In the genomic region with DNA sequence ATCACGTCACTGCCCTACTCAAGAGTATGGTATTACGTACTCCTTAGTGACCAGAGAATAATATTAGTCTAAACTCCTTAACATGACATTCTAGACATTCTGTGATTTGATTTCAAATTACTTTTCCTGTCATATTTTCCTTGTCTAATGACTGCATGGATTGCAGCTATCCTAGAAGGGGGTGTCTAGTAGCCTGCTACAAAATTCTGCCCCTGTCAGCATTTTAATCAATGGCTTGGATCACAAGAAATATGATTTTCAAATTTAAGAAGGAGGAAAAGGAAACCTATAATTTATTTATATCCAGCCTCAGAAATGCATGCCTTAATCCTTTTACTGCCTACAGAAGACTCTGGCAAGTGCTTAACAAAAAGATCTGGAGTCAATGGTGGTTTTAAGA, we compare ENCODE assay signal across 24 cellular contexts.
"Had no signal": no experiment of that assay in that cellular context is flagged by ENCODE, and none has a peak within 500 bp of the region (broad histone marks: within the 10 kb centered on the region; RNA-seq: fewer than 3 reads in every experiment).

No MANE protein-coding gene starts in this region.

- H3K27me3 ChIP-seq: brain microvascular endothelial cell had no signal

- H3K36me3 Mint-ChIP-seq: activated naive CD4-positive, alpha-beta T cell treated with anti-CD3 and anti-CD28 coated beads, Interleukin-2, amount 50 U/mL, for 72 hours had no signal

- H3K27ac Mint-ChIP-seq: activated CD8-positive, alpha-beta T cell treated with anti-CD3 and anti-CD28 coated beads, Interleukin-2, amount 10 ng/mL, durations not matched to agents 7 days and 5 days; activated naive CD4-positive, alpha-beta T cell treated with anti-CD3 and anti-CD28 coated beads, Interleukin-2, amount 50 U/mL, for 72 hours; activated naive CD8-positive, alpha-beta T cell treated with anti-CD3 and anti-CD28 coated beads, Interleukin-2, amount 50 U/mL, for 24 hours; activated T-cell treated with anti-CD3 and anti-CD28 coated beads, Interleukin-2, amount 50 U/mL, for 24 hours; activated T-helper 1 cell treated with anti-CD3 and anti-CD28 coated beads, Interleukin-12 subunit alpha, Interleukin-12 subunit beta, Interleukin-2, Interleukin-4 antibody, amounts not matched to agents 30 ng/mL and 10 ng/mL and 1 ng/mL, durations not matched to agents 14 hours and 24 hours and 36 hours; T-helper 17 cell; WTC11 had no signal

- H3K27ac ChIP-seq: brain microvascular endothelial cell had no signal

- H3K4me3 Mint-ChIP-seq: activated CD8-positive, alpha-beta T cell treated with anti-CD3 and anti-CD28 coated beads, Interleukin-2, amount 10 ng/mL, durations not matched to agents 7 days and 5 days; activated naive CD8-positive, alpha-beta T cell treated with anti-CD3 and anti-CD28 coated beads, Interleukin-2, amount 50 U/mL, for 24 hours; activated T-cell treated with anti-CD3 and anti-CD28 coated beads, Interleukin-2, amount 50 U/mL, for 24 hours; activated T-helper 1 cell treated with anti-CD3 and anti-CD28 coated beads, Interleukin-12 subunit alpha, Interleukin-12 subunit beta, Interleukin-2, Interleukin-4 antibody, amounts not matched to agents 30 ng/mL and 10 ng/mL and 1 ng/mL, durations not matched to agents 14 hours and 24 hours and 36 hours; T-helper 17 cell; WTC11 had no signal

- DNase-seq: activated CD4-positive, alpha-beta T cell treated with anti-CD3 and anti-CD28 coated beads for 48 hours; activated CD4-positive, alpha-beta T cell treated with anti-CD3 and anti-CD28 coated beads, Interleukin-2, amount 50 U/mL, for 4 hours; activated CD4-positive, CD25-positive, alpha-beta regulatory T cell treated with anti-CD3 and anti-CD28 coated beads, Interleukin-2, amount 50 U/mL, for 72 hours; activated CD8-positive, alpha-beta T cell treated with anti-CD3 and anti-CD28 coated beads, Interleukin-2, amount 10 ng/mL, durations not matched to agents 7 days and 5 days; activated effector memory CD4-positive, alpha-beta T cell treated with anti-CD3 and anti-CD28 coated beads, Interleukin-2, amount 50 U/mL, for 16 hours; activated naive CD4-positive, alpha-beta T cell treated with Interleukin-2 at 50 U/mL for 16 hours; activated naive CD8-positive, alpha-beta T cell treated with anti-CD3 and anti-CD28 coated beads, Interleukin-2, amount 50 U/mL, for 24 hours; activated T-cell treated with anti-CD3 and anti-CD28 coated beads, Interleukin-2, amount 50 U/mL, for 24 hours; brain microvascular endothelial cell; cerebellar nuclear complex; Kasumi-1; NCI-H1105 treated with DMSO at 0.1 percent for 48 hours; NCI-H1436 treated with DMSO at 0.1 percent for 48 hours; NCI-H187; NCI-H2081; NCI-H446; NCI-H524; PC-3; SHP77 treated with DMSO at 0.1 percent for 48 hours; T-helper 17 cell; T-helper 9 cell had no signal

- H3K9me3 Mint-ChIP-seq: activated naive CD4-positive, alpha-beta T cell treated with anti-CD3 and anti-CD28 coated beads, Interleukin-2, amount 50 U/mL, for 72 hours; activated naive CD8-positive, alpha-beta T cell treated with anti-CD3 and anti-CD28 coated beads, Interleukin-2, amount 50 U/mL, for 24 hours; activated T-cell treated with anti-CD3 and anti-CD28 coated beads, Interleukin-2, amount 50 U/mL, for 24 hours; activated T-helper 1 cell treated with anti-CD3 and anti-CD28 coated beads, Interleukin-12 subunit alpha, Interleukin-12 subunit beta, Interleukin-2, Interleukin-4 antibody, amounts not matched to agents 30 ng/mL and 10 ng/mL and 1 ng/mL, durations not matched to agents 14 hours and 24 hours and 36 hours; WTC11 had no signal

- H3K4me1 Mint-ChIP-seq: activated naive CD8-positive, alpha-beta T cell treated with anti-CD3 and anti-CD28 coated beads, Interleukin-2, amount 50 U/mL, for 24 hours; T-helper 17 cell had no signal

- ATAC-seq: activated CD8-positive, alpha-beta T cell treated with anti-CD3 and anti-CD28 coated beads, Interleukin-2, amount 10 ng/mL, durations not matched to agents 7 days and 5 days; activated naive CD4-positive, alpha-beta T cell treated with anti-CD3 and anti-CD28 coated beads, Interleukin-2, amount 50 U/mL, for 72 hours; activated naive CD8-positive, alpha-beta T cell treated with anti-CD3 and anti-CD28 coated beads, Interleukin-2, amount 50 U/mL, for 24 hours; PC-3; T-helper 17 cell; WTC11 had no signal

- H3K36me3 ChIP-seq: brain microvascular endothelial cell had no signal

- H3K27me3 Mint-ChIP-seq: activated naive CD8-positive, alpha-beta T cell treated with anti-CD3 and anti-CD28 coated beads, Interleukin-2, amount 50 U/mL, for 24 hours; activated T-cell treated with anti-CD3 and anti-CD28 coated beads, Interleukin-2, amount 50 U/mL, for 24 hours; T-helper 17 cell had no signal
